Comparison of ENCODE assay signal across 9 cellular contexts in the genomic region with DNA sequence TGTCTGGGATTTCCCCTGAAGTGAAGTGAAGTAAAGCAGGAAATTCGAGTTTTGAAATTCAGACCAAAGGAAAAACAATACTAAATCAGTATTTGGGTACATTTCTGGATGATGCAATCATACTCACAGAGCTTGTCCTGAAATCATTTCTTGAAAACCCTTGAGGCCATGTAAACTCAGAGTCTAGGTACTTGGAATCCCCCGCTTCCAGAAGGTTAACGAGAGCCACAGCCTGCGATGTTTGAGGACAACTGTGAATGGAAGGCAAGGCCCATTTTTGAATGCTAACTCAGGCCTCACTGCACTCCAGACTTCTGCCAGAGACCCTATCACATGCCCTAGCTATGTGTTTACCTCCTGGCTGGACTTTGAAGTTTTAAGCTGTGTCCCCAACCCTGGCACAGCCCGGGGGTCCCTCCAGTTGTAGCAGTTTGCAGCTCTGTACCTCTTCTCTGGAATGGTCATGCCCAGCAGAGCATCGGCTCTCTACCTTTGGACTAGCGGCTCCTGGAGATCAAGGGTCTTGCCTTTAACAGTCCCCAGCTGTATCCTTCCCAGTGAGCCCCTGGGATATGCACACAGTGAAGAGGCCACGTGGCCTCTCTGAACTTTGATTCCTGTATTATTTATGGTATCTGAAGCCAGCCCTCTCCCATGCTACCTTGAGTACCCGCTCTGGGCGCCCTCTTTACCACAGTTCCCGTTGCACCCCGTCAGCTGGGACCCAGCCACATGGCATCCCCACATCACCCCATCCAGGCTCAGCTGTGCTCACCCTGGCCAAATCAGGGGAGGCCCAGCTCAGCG. TPM values are rescaled to one million over a fixed set of nuclear protein-coding genes. Genes with fewer than 3 reads are reported as not detected.
DNase-seq lines count a peak whose midpoint lies in the region; TF ChIP-seq lines count a peak whose summit lies in the region.
"Had no signal": no experiment of that assay in that cellular context is flagged by ENCODE, and none has a peak within 500 bp of the region (broad histone marks: within the 10 kb centered on the region; RNA-seq: fewer than 3 reads in every experiment).

No MANE protein-coding gene starts in this region.

- 91 to 92% methylated on average over 8 to 13 of the region's 13 CpGs for WGBS in endodermal cell (ENCODE audit: insufficient coverage in 1 of 2, insufficient read length in 1 of 2), 2 experiments

- peak overlapping the region; percentile 29 for H3K9ac ChIP-seq in NT2/D1 (ENCODE audit: insufficient read length, low read depth)
- H3K9ac ChIP-seq in endodermal cell (ENCODE audit: extremely low read depth, low read length, poor library complexity, severe bottlenecking): no peak overlapping the region

- H3K4me3 ChIP-seq in Caco-2 (ENCODE audit: low read depth, low read length): no peak overlapping the region
- H3K4me3 ChIP-seq in NT2/D1 (ENCODE audit: insufficient read length, low read depth): no peak overlapping the region
- no peak overlapping the region for H3K4me3 ChIP-seq in endodermal cell (ENCODE audit: low read length)

- TF ChIP-seq CTCF in Caco-2 (IDR thresholded peaks at IDR 0.05; ENCODE audit: insufficient read depth in 1 of 2, low read depth in 1 of 2, low read length in 1 of 2, severe bottlenecking in 1 of 2, unreplicated experiment in 1 of 2): no peak
- TF ChIP-seq CTCF in endodermal cell (conservative IDR thresholded peaks at IDR 0.05): no peak
- TF ChIP-seq CTCF in neural crest cell (conservative IDR thresholded peaks at IDR 0.05): no peak

- H3K36me3 Mint-ChIP-seq in Caco-2 (ENCODE audit: insufficient read depth, unreplicated experiment) (peaks cover 23% of the 10 kb centered on the region), endodermal cell (ENCODE audit: low read depth) (no peaks in the 10 kb centered on the region), neural crest cell (ENCODE audit: low read depth) (no peaks in the 10 kb centered on the region)

- H3K27ac Mint-ChIP-seq in Caco-2 (ENCODE audit: unreplicated experiment): peak overlapping the region; percentile 85
- H3K27ac Mint-ChIP-seq in endodermal cell: peak overlapping the region; percentile 82
- peak overlapping the region; percentile 82 for H3K27ac Mint-ChIP-seq in neural crest cell (ENCODE audit: unreplicated experiment)

- CTCF ChIA-PET in Caco-2 (lab: Charles Lee): interaction anchor here (0.6 to 2.1 kb wide), 9 partner anchors 13 to 158 kb away, joined by 3 to 10 read pairs (median 4); no protein-coding TSS in a partner anchor

- H3K27ac ChIP-seq in endodermal cell (ENCODE audit: low read depth, low read length): peak overlapping the region; percentile 49

- intact Hi-C loops in Caco-2 (cut with micrococcal nuclease; ENCODE audit: unreplicated experiment): loop anchor here (1.0 to 2.0 kb wide), 2 partner anchors 13 to 52 kb away; no protein-coding TSS in a partner anchor

- H3K36me3 ChIP-seq in Caco-2 (ENCODE audit: control insufficient read depth, insufficient read depth, low read length): no peaks in the 10 kb centered on the region
- no peaks in the 10 kb centered on the region for H3K36me3 ChIP-seq in NT2/D1 (ENCODE audit: insufficient read depth, insufficient read length, low read length)
- H3K36me3 ChIP-seq in endodermal cell (ENCODE audit: control insufficient read depth, insufficient read depth, low read length): no peaks in the 10 kb centered on the region

- H3K4me1 Mint-ChIP-seq in Caco-2 (ENCODE audit: low read depth, unreplicated experiment) (peaks cover 49% of the 10 kb centered on the region), endodermal cell (peaks cover 45% of the 10 kb centered on the region), neural crest cell (peaks cover 46% of the 10 kb centered on the region)

- no peaks in the 10 kb centered on the region for H3K27me3 ChIP-seq in Caco-2 (replicated peaks; ENCODE audit: control insufficient read depth, insufficient read depth, low read length)
- H3K27me3 ChIP-seq in NT2/D1 (ENCODE audit: insufficient read depth, insufficient read length): peaks cover 4% of the 10 kb centered on the region
- H3K27me3 ChIP-seq in endodermal cell (ENCODE audit: control insufficient read depth, insufficient read depth, low read length, poor library complexity, severe bottlenecking): no peaks in the 10 kb centered on the region

- POLR2A ChIA-PET in Caco-2 (lab: Charles Lee): interaction anchor here (0.6 to 1.1 kb wide), 5 partner anchors 9 to 158 kb away, joined by 4 to 6 read pairs (median 4); no protein-coding TSS in a partner anchor

- H3K27me3 Mint-ChIP-seq in Caco-2 (ENCODE audit: insufficient read depth, unreplicated experiment) (no peaks in the 10 kb centered on the region), endodermal cell (ENCODE audit: insufficient read depth) (peaks cover 3% of the 10 kb centered on the region), neural crest cell (ENCODE audit: low read depth) (no peaks in the 10 kb centered on the region)

- H3K9me3 Mint-ChIP-seq in Caco-2 (ENCODE audit: unreplicated experiment) (no peaks in the 10 kb centered on the region), endodermal cell (no peaks in the 10 kb centered on the region), neural crest cell (no peaks in the 10 kb centered on the region)

- peak overlapping the region; percentile 56 for H3K4me3 Mint-ChIP-seq in Caco-2 (ENCODE audit: unreplicated experiment)
- no peak overlapping the region for H3K4me3 Mint-ChIP-seq in endodermal cell
- H3K4me3 Mint-ChIP-seq in neural crest cell: peak overlapping the region; percentile 21

- BruUV-seq in Caco-2 (replicated peaks; lab: Mats Ljungman, UMichigan): no TSS peak

- H3K9me3 ChIP-seq in Caco-2: no peaks in the 10 kb centered on the region
- no peaks in the 10 kb centered on the region for H3K9me3 ChIP-seq in NT2/D1 (ENCODE audit: insufficient read depth, low read length)
- no peaks in the 10 kb centered on the region for H3K9me3 ChIP-seq in endodermal cell (ENCODE audit: control insufficient read depth, low read length)

- DNase-seq in Caco-2: peak; percentile 47 to 61
- DNase-seq in NT2/D1 (ENCODE audit: low read depth, low spot score): no peak
- DNase-seq in endodermal cell: peak; percentile 46
- DNase-seq in neural crest cell (ENCODE audit: low read depth, low spot score): no peak
- no peak for DNase-seq in SK-N-DZ (ENCODE audit: low spot score)
- DNase-seq in stimulated activated CD4-positive, alpha-beta T cell treated with anti-CD3 and anti-CD28 coated beads, Interleukin-2, amount 100 ng/mL, for 48 hours: no peak
- no peak for DNase-seq in hypothalamus (lab: John Stamatoyannopoulos, UW)
- DNase-seq in occipital lobe (lab: John Stamatoyannopoulos, UW): no peak
- DNase-seq: left cardiac atrium had no signal

- H3K4me1 ChIP-seq in Caco-2: peaks cover 36% of the 10 kb centered on the region
- peaks cover 25% of the 10 kb centered on the region for H3K4me1 ChIP-seq in NT2/D1 (ENCODE audit: insufficient read depth, insufficient read length)
- peaks cover 18% of the 10 kb centered on the region for H3K4me1 ChIP-seq in endodermal cell (ENCODE audit: control insufficient read depth, insufficient read depth, low read length)

RNA-seq across cellular contexts. Expression of gene FTH1, which starts 5.6 kb away (rescaled TPM):
- 1,282 and 1,565 TPM in 2 replicates for total RNA-seq in Caco-2 (2022)
- total RNA-seq in endodermal cell: 1,000 to 10,000 TPM; 2,226 to 2,809 TPM
- polyA plus RNA-seq in endodermal cell (2013, experiment 1 of 2): 2,223 TPM
- polyA plus RNA-seq in endodermal cell (2013, experiment 2 of 2): 2,173 TPM
- total RNA-seq in neural crest cell: 1,207 and 1,209 TPM in 2 replicates
- polyA plus RNA-seq in SK-N-DZ (2014; cell fraction: cytosol; rRNA removed): 136 and 163 TPM in 2 replicates
- polyA plus RNA-seq in SK-N-DZ (2014; cell fraction: nucleus; rRNA removed): 112 and 279 TPM in 2 replicates
- 252 TPM for total RNA-seq in occipital lobe

RNA-seq across cellular contexts. Expression of gene BEST1, which starts 22.8 kb away (rescaled TPM):
- total RNA-seq in Caco-2 (2022): 4.7 and 6.7 TPM in 2 replicates
- total RNA-seq in endodermal cell: under 1 TPM; 0.26 to 0.40 TPM
- polyA plus RNA-seq in endodermal cell (2013, experiment 1 of 2): 0.82 TPM
- 0.75 TPM for polyA plus RNA-seq in endodermal cell (2013, experiment 2 of 2)
- total RNA-seq in neural crest cell: 0.52 and 0.96 TPM in 2 replicates
- polyA plus RNA-seq in SK-N-DZ (2014; cell fraction: cytosol; rRNA removed): 0.90 and 1.5 TPM in 2 replicates
- 5.9 and 6.9 TPM in 2 replicates for polyA plus RNA-seq in SK-N-DZ (2014; cell fraction: nucleus; rRNA removed)
- total RNA-seq in occipital lobe: 1.2 TPM

RNA-seq across cellular contexts. Expression of gene RAB3IL1, which starts 55.6 kb away (rescaled TPM):
- total RNA-seq in Caco-2 (2022) (8.3 and 10.6 TPM in 2 replicates), endodermal cell (10 to 100 TPM in 1 of 2 donors, 1 to 10 TPM in 1; 9.7 to 14.9 TPM), neural crest cell (1.0 and 3.4 TPM in 2 replicates), occipital lobe (2.3 TPM)
- polyA plus RNA-seq in endodermal cell (2013, experiment 1 of 2): 8.2 TPM
- polyA plus RNA-seq in endodermal cell (2013, experiment 2 of 2): 3.6 TPM
- polyA plus RNA-seq in SK-N-DZ (2014; cell fraction: cytosol; rRNA removed): 0.42 and 1.0 TPM in 2 replicates
- 2.1 and 2.9 TPM in 2 replicates for polyA plus RNA-seq in SK-N-DZ (2014; cell fraction: nucleus; rRNA removed)

Comparison
In these comparisons a context has a peak if more than half of its experiments do, and no peak if none do; other contexts are left out.
1. DNase-seq: peak in Caco-2 (2 of 2) and endodermal cell (single experiment); none in NT2/D1 (single experiment), neural crest cell (single experiment), SK-N-DZ (single experiment), stimulated activated CD4-positive, alpha-beta T cell treated with anti-CD3 and anti-CD28 coated beads, Interleukin-2, amount 100 ng/mL, for 48 hours (0 of 2), hypothalamus (0 of 51) and occipital lobe (single experiment).
2. Peak in every context shown above with its lines, with median percentiles within 50 percentile points of each other: H3K27ac Mint-ChIP-seq.